Comparison of ENCODE assay signal across 16 cellular contexts in the genomic region with DNA sequence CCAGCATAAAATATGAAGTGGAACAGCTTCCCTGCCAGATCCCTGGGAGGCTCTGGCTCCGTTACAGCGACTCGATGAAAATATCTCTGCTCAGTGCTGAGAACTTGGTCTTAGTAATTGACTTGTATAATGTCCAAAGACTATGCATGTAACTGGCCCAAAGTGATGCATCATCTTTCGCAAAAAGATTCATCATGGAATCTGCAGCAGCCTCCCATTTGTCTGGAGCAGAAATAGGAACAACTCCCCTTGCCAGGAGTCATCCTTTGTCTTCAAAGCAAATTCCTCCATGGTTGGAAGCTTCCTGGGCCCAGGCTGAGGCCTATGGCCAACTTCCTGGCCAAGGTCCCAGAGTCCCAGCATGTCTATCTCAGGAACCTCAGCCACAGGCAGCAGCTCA. TPM values are rescaled to one million over a fixed set of nuclear protein-coding genes. Genes with fewer than 3 reads are reported as not detected.
DNase-seq lines count a peak whose midpoint lies in the region; ATAC-seq and TF ChIP-seq lines count a peak whose summit lies in the region.
"Had no signal": no experiment of that assay in that cellular context is flagged by ENCODE, and none has a peak within 500 bp of the region (broad histone marks: within the 10 kb centered on the region; RNA-seq: fewer than 3 reads in every experiment).

No MANE protein-coding gene starts in this region.

- DNase-seq in EH (ENCODE audit: low read depth) (peak; percentile 31), NCI-H69 (lab: John Stamatoyannopoulos, UW) (peak; percentile 19), inferior parietal cortex (ENCODE audit: extremely low spot score) (peak; percentile 52), foreskin fibroblast (no peak)
- DNase-seq: DMS 273 treated with DMSO at 0.1 percent for 48 hours, NCI-H1694 had no signal

- H3K27ac ChIP-seq in temporal lobe (ENCODE audit: low read depth, low read length): peak overlapping the region; percentile 39
- H3K27ac ChIP-seq: BLaER1 treated with 17β-estradiol and CSF1 and Interleukin-3, amounts not matched to agents 10 nM and 100 nM; KMS-11 had no signal

- H3K4me3 ChIP-seq in foreskin fibroblast (ENCODE audit: low read depth in 1 of 2, low read length in 2 of 2): no peak overlapping the region
- H3K4me3 ChIP-seq: BLaER1 treated with 17β-estradiol and CSF1 and Interleukin-3, amounts not matched to agents 10 nM and 100 nM; GM12878 had no signal

- TF ChIP-seq CTCF in foreskin fibroblast (IDR thresholded peaks at IDR 0.05; ENCODE audit: low read depth, low read length): no peak

- ATAC-seq in GM19023 (IDR thresholded peaks at IDR 0.05; ENCODE audit: unreplicated experiment) (no peak), HG02610 (IDR thresholded peaks at IDR 0.05; ENCODE audit: unreplicated experiment) (no peak)
- ATAC-seq: GM12878, HepG2, SK-N-SH treated with all-trans-retinoic acid at 6 μM for 48 hours had no signal

RNA-seq across cellular contexts. Expression of gene SLC6A17, which starts 16.9 kb away (rescaled TPM):
- total RNA-seq in temporal lobe: 13.5 TPM
- total RNA-seq: GM12878, HepG2, MCF 10A had no signal

RNA-seq across cellular contexts. Expression of gene UBL4B, which starts 21.2 kb away (rescaled TPM):
- total RNA-seq in temporal lobe: 0.25 TPM
- total RNA-seq: H1, HepG2, MCF 10A had no signal

Comparison
In these comparisons a context has a peak if more than half of its experiments do, and no peak if none do; other contexts are left out.
1. DNase-seq: peak in EH (single experiment), NCI-H69 (single experiment) and inferior parietal cortex (single experiment); none in foreskin fibroblast (0 of 2).